Comparison of ENCODE assay signal across 1 cellular context in the genomic region with DNA sequence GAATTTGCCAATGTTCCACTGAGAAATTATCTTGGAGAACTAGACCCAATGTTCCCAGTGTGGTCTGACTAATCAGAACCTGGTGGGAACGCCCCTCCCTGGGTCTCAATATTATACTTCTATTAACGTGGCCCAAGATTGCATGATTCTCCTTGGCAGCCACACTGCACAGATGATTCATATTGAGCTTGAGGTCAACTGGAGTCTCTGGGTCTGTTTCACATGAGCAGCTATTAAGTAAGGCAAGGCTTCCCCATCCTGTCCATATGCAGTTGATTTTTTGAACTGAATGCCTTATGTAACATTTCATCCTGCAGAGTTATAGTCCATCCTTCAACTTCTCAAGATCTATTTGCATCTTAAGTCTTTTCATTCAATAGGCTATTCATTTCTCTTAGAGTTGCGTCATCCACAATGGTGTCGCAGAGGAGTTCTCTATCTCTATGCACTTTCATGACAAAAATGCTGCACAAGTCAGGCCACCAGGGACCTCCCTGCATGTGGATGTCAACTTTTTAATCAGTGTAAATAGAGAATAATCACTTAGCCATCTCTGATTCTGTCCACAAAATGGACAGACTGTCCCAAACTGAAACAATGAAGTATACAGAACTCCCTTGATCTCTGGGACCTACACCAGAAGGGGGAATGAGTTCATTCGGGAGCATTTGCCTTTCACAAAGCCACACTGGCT.
TF ChIP-seq lines count a peak whose summit lies in the region.

No MANE protein-coding gene starts in this region.

TF ChIP-seq in K562, 482 proteins besides CTCF, POLR2A, EP300 and RAD21 (continued from another document):
- TF ChIP-seq, protein P1, sequence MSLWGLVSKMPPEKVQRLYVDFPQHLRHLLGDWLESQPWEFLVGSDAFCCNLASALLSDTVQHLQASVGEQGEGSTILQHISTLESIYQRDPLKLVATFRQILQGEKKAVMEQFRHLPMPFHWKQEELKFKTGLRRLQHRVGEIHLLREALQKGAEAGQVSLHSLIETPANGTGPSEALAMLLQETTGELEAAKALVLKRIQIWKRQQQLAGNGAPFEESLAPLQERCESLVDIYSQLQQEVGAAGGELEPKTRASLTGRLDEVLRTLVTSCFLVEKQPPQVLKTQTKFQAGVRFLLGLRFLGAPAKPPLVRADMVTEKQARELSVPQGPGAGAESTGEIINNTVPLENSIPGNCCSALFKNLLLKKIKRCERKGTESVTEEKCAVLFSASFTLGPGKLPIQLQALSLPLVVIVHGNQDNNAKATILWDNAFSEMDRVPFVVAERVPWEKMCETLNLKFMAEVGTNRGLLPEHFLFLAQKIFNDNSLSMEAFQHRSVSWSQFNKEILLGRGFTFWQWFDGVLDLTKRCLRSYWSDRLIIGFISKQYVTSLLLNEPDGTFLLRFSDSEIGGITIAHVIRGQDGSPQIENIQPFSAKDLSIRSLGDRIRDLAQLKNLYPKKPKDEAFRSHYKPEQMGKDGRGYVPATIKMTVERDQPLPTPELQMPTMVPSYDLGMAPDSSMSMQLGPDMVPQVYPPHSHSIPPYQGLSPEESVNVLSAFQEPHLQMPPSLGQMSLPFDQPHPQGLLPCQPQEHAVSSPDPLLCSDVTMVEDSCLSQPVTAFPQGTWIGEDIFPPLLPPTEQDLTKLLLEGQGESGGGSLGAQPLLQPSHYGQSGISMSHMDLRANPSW (CRISPR knock-in tag; IDR thresholded peaks at IDR 0.05): no peak
- TF ChIP-seq FOSL1 (tag; conservative IDR thresholded peaks at IDR 0.05): peak; percentile 34; the same call in 1 of the 2 replicates
- no peak for TF ChIP-seq ZNF174 (CRISPR knock-in tag; IDR thresholded peaks at IDR 0.05)
- TF ChIP-seq CEBPB (tag; IDR thresholded peaks at IDR 0.05): peak; percentile 76
- peak; percentile 28; the same call in 1 of the 2 replicates for TF ChIP-seq JUND (IDR thresholded peaks at IDR 0.05; ENCODE audit: borderline replicate concordance, low read depth, low read length)
- no peak for TF ChIP-seq JUND (tag; IDR thresholded peaks at IDR 0.05; ENCODE audit: borderline replicate concordance, low read depth, low read length)
- no peak for TF ChIP-seq NFATC3 (IDR thresholded peaks at IDR 0.05)
- no peak for TF ChIP-seq ZNF778 (CRISPR knock-in tag; IDR thresholded peaks at IDR 0.05)
